ENCODE assay signal across 23 cellular contexts in the genomic region with DNA sequence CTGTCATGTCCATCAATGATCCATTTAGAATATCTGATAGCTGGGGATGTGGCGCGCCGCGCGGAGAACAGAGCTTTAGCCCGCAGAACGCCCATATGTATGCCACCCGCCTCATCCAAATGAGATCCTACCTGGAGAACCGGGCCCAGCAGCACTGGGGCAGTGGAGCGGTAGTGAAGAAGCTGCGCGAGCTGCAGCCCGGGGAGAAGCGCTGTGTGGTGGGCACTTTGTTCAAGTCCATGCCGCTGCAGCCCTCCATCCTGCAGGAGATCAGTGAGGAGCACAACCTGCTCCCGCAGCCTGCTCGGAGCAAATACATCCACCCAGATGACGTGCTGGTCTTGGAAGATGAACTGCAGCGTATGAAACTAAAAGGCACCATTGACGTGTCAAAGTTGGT.
"Had no signal": no experiment of that assay in that cellular context is flagged by ENCODE, and none has a peak within 500 bp of the region (broad histone marks: within the 10 kb centered on the region; RNA-seq: fewer than 3 reads in every experiment).

No MANE protein-coding gene starts in this region.

- H3K4me3 Mint-ChIP-seq: IgD-negative memory B cell had no signal

- ATAC-seq: HepG2, K562 had no signal

- H3K36me3 Mint-ChIP-seq: IgD-negative memory B cell had no signal

- H3K27ac Mint-ChIP-seq: IgD-negative memory B cell had no signal

- H3K9me3 ChIP-seq: SK-N-SH had no signal

- H3K27me3 Mint-ChIP-seq: IgD-negative memory B cell had no signal

- H3K9ac ChIP-seq: KMS-11, SK-N-SH had no signal

- H3K27ac ChIP-seq: KMS-11 had no signal

- DNase-seq: Kasumi-1, MV-4-11, NCI-H1092, NCI-H1105 treated with DMSO at 0.1 percent for 48 hours, NCI-H1417 treated with DMSO at 0.1 percent for 48 hours, NCI-H146, NCI-H1694 treated with DMSO at 0.1 percent for 48 hours, NCI-H1930, NCI-H2081, NCI-H2107, NCI-H226, NCI-H446, NCI-H510A, NCI-H524 treated with DMSO at 0.1 percent for 48 hours, NCI-H69, NCI-H774, RPMI8226, SHP77, SK-N-SH had no signal

- H3K4me2 ChIP-seq: KMS-11, SK-N-SH had no signal

- H3K4me3 ChIP-seq: K562 had no signal
